ENCODE assay signal across 8 cellular contexts in the genomic region with DNA sequence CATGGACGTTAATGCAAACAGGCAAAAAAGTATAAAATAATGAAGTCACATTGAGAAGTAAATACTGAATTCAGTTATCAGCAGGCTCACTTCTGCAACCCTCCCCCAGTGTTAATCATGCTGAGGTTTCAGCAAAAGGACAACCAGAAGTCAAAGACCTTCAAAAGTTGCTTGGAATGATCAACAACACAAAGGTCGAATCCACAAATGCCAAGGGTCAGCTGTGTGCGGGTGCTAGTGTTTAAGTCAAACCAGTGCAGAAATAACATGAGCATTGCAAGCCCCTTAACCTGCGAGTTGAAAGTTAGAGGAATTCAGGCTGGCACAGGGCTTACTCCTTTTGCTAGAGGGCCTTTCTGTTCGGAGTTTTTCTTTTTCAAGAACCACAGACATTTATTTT.
"Had no signal": no experiment of that assay in that cellular context is flagged by ENCODE, and none has a peak within 500 bp of the region (broad histone marks: within the 10 kb centered on the region; RNA-seq: fewer than 3 reads in every experiment).

No MANE protein-coding gene starts in this region.

- FAIRE-seq: K562 had no signal

- H3K27ac ChIP-seq: HL-60 had no signal

- H3K4me3 Mint-ChIP-seq: HFFc6 had no signal

- H3K36me3 ChIP-seq: HAP-1 had no signal

- H3K27ac Mint-ChIP-seq: HFFc6 had no signal

- DNase-seq: GOT3, H7, HFFc6, IMR-90 had no signal

- ATAC-seq: HCT116, K562 had no signal

- H3K4me3 ChIP-seq: HAP-1, K562 had no signal
